ENCODE assay signal across 14 cellular contexts in the genomic region with DNA sequence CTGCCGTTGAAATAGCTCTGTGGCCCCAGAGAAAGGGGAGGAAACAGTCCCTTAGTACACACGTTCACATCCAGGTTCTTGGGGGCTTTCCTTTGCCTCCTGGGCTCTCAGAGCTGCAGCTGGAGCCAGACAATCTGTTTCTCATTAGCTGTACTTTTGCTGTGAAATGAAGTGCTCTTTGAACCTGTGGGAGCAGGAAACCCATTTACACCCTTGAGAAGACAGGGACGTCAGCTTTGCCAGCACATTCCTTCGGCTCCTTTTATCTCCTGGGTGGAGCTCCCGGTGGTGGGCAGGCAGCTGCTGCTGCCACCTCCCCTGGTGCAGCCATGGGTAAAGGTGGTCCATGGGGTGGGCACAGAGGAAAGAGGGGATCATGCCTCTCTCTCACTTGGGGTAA.
DNase-seq lines count a peak whose midpoint lies in the region; FAIRE-seq and TF ChIP-seq lines count a peak whose summit lies in the region.
"Had no signal": no experiment of that assay in that cellular context is flagged by ENCODE, and none has a peak within 500 bp of the region (broad histone marks: within the 10 kb centered on the region; RNA-seq: fewer than 3 reads in every experiment).

No MANE protein-coding gene starts in this region.

- H3K9me3 ChIP-seq in GM23248 (ENCODE audit: low read depth) (no peaks in the 10 kb centered on the region), SK-N-MC (ENCODE audit: low read depth, low read length) (no peaks in the 10 kb centered on the region), small intestine (ENCODE audit: control insufficient read depth, low read depth) (no peaks in the 10 kb centered on the region), osteoblast (ENCODE audit: low read depth, low read length) (no peaks in the 10 kb centered on the region)
- H3K9me3 ChIP-seq: gastroesophageal sphincter had no signal

- FAIRE-seq in small intestine (lab: Jason Lieb, UNC): no peak
- FAIRE-seq: H1 had no signal

- H3K4me1 ChIP-seq in GM23248 (ENCODE audit: insufficient read depth) (peaks cover 44% of the 10 kb centered on the region), small intestine (ENCODE audit: control insufficient read depth in 2 of 2, insufficient read depth in 1 of 2, low read depth in 1 of 2, low read length in 1 of 2) (peaks cover 0 to 8% of the 10 kb centered on the region in 2 donors), osteoblast (ENCODE audit: insufficient read depth, low read length) (peaks cover 36% of the 10 kb centered on the region)

- H3K4me3 ChIP-seq in GM23248 (no peak overlapping the region), SK-N-MC (peak overlapping the region; percentile 39), fibroblast of villous mesenchyme (ENCODE audit: low read depth, low read length) (no peak overlapping the region), small intestine (ENCODE audit: low read depth in 1 of 2, low read length in 2 of 2) (no peak overlapping the region), osteoblast (ENCODE audit: insufficient read depth, low read length) (no peak overlapping the region)
- H3K4me3 ChIP-seq: gastroesophageal sphincter, PC-9 had no signal

- H3K4me2 ChIP-seq in GM23248 (ENCODE audit: unreplicated experiment) (no peak overlapping the region), osteoblast (ENCODE audit: insufficient read depth, low read length) (no peak overlapping the region)
- H3K4me2 ChIP-seq: PC-9 had no signal

- no peak overlapping the region for H2AFZ ChIP-seq in GM23248
- H2AFZ ChIP-seq in osteoblast (ENCODE audit: low read length): no peak overlapping the region
- H2AFZ ChIP-seq: PC-9 had no signal

- H3K79me2 ChIP-seq in GM23248 (ENCODE audit: insufficient read depth): no peaks in the 10 kb centered on the region
- no peaks in the 10 kb centered on the region for H3K79me2 ChIP-seq in osteoblast (ENCODE audit: insufficient read depth, low read length)

- WGBS in GM23248 (ENCODE audit: low coverage in 1 of 2, low lambda C conversion rate in 2 of 2, missing lambda C conversion rate in 2 of 2), 2 experiments: 5 to 6% methylated on average over 5 of the region's 5 CpGs
- WGBS in small intestine, 3 donors: 12 to 26% (median 13%) methylated on average over 5 of the region's 5 CpGs

- H3K27ac ChIP-seq in GM23248: no peak overlapping the region
- peak overlapping the region; percentile 88 for H3K27ac ChIP-seq in SK-N-MC
- no peak overlapping the region for H3K27ac ChIP-seq in small intestine (ENCODE audit: low read depth in 1 of 2, low read length in 1 of 2)
- H3K27ac ChIP-seq in osteoblast (ENCODE audit: low read depth, low read length): no peak overlapping the region
- H3K27ac ChIP-seq: PC-9 had no signal

- H3K27me3 ChIP-seq in GM23248 (replicated peaks; ENCODE audit: insufficient read depth) (no peaks in the 10 kb centered on the region), small intestine (ENCODE audit: control insufficient read depth in 2 of 2, insufficient read depth in 2 of 2, low read length in 2 of 2) (no peaks in the 10 kb centered on the region), osteoblast (ENCODE audit: insufficient read depth, low read length) (no peaks in the 10 kb centered on the region)
- H3K27me3 ChIP-seq: gastroesophageal sphincter had no signal

- DNase-seq in GM23248: peak; percentile 56
- DNase-seq in SK-N-MC (ENCODE audit: low read depth, low spot score): peak; percentile 84
- DNase-seq in fibroblast of villous mesenchyme (ENCODE audit: low read depth): peak; percentile 94
- DNase-seq in small intestine: peak; percentile 71
- no peak for DNase-seq in DMS153 treated with DMSO at 0.1 percent for 48 hours (lab: John Stamatoyannopoulos, UW; ENCODE audit: unreplicated experiment)
- no peak for DNase-seq in osteoblast (ENCODE audit: insufficient read length, low spot score, missing footprints)
- no peak for DNase-seq in NCI-H1694 (lab: John Stamatoyannopoulos, UW)
- DNase-seq: KBM-7; NCI-H1417 treated with DMSO at 0.1 percent for 48 hours; NCI-H526 treated with DMSO at 0.1 percent for 48 hours; PC-9; stimulated activated CD4-positive, alpha-beta T cell treated with anti-CD3 and anti-CD28 coated beads, Interleukin-4, amount 100 ng/mL, for 24 hours had no signal

- H3K36me3 ChIP-seq in GM23248 (ENCODE audit: low read depth) (no peaks in the 10 kb centered on the region), SK-N-MC (ENCODE audit: insufficient read depth, low read length) (no peaks in the 10 kb centered on the region), small intestine (ENCODE audit: control insufficient read depth in 2 of 2, insufficient read depth in 2 of 2, low read length in 2 of 2) (no peaks in the 10 kb centered on the region), osteoblast (ENCODE audit: insufficient read depth, low read length) (no peaks in the 10 kb centered on the region)
- H3K36me3 ChIP-seq: gastroesophageal sphincter had no signal

- TF ChIP-seq CTCF in fibroblast of villous mesenchyme (IDR thresholded peaks at IDR 0.05; ENCODE audit: insufficient read depth, low read depth, low read length) (no peak), osteoblast (IDR thresholded peaks at IDR 0.05; ENCODE audit: extremely low read depth, low read depth, low read length) (no peak)

- peaks cover 15% of the 10 kb centered on the region for H3F3A ChIP-seq in GM23248 (ENCODE audit: insufficient read depth)

- no peaks in the 10 kb centered on the region for H3K9me2 ChIP-seq in GM23248 (ENCODE audit: insufficient read depth)

- H3K9ac ChIP-seq in GM23248: no peak overlapping the region
- H3K9ac ChIP-seq in SK-N-MC (ENCODE audit: insufficient read length): peak overlapping the region; percentile 8

- H4K20me1 ChIP-seq in GM23248 (ENCODE audit: insufficient read depth): no peaks in the 10 kb centered on the region
- H4K20me1 ChIP-seq in osteoblast (ENCODE audit: insufficient read depth, low read length): no peaks in the 10 kb centered on the region

- in situ Hi-C loops in GM23248 (cut with MboI): no loop called here

Comparison
In these comparisons a context has a peak if more than half of its experiments do, and no peak if none do; other contexts are left out.
1. DNase-seq: peak in GM23248 (single experiment), SK-N-MC (single experiment), fibroblast of villous mesenchyme (single experiment) and small intestine (single experiment); none in DMS153 treated with DMSO at 0.1 percent for 48 hours (single experiment), osteoblast (single experiment) and NCI-H1694 (single experiment).